In the genomic region with DNA sequence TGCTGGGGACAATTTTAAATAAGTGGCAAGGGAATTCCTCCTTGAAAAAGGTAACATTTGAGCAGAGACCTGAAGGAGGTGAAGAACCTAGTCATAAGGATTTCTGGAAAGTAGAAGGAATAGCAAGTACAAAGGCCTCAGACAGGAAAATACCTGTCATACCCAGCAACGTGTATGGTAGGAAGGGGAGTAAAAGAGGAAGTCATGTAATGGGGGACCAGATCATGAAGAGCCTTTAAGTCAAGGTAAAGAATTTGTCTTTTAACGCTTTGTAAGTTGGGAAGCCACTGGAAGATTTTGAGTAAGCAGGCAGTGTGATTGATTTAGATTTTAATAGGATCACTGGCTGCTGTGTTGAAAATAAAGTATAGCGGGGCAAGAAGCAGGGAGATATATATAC, we compare ENCODE assay signal across 25 cellular contexts.
"Had no signal": no experiment of that assay in that cellular context is flagged by ENCODE, and none has a peak within 500 bp of the region (broad histone marks: within the 10 kb centered on the region; RNA-seq: fewer than 3 reads in every experiment).

No MANE protein-coding gene starts in this region.

- H2AFZ ChIP-seq: neural progenitor cell had no signal

- H3K9me3 Mint-ChIP-seq: dendritic cell treated with granulocyte-macrophage colony-stimulating factor and Interleukin-4, amounts not matched to agents 40 ng/mL and 50 ng/mL, for 4 days; effector memory CD8-positive, alpha-beta T cell; natural killer cell; neural progenitor cell had no signal

- H3K4me3 Mint-ChIP-seq: dendritic cell treated with granulocyte-macrophage colony-stimulating factor and Interleukin-4, amounts not matched to agents 40 ng/mL and 50 ng/mL, for 4 days; effector memory CD8-positive, alpha-beta T cell; natural killer cell; neural progenitor cell had no signal

- H3K36me3 Mint-ChIP-seq: natural killer cell had no signal

- DNase-seq: effector memory CD8-positive, alpha-beta T cell; gastrocnemius medialis; heart right ventricle; hypothalamus; islet precursor cell; mammary epithelial cell; mucosa of descending colon; natural killer cell; nucleus accumbens; ovary; sigmoid colon; stimulated activated CD4-positive, alpha-beta T cell treated with anti-CD3 and anti-CD28 coated beads, Interleukin-2, amount 100 ng/mL, for 24 hours; stimulated activated CD4-positive, alpha-beta T cell treated with anti-CD3 and anti-CD28 coated beads, Interleukin-4, amount 100 ng/mL, for 4 hours; stimulated activated naive CD4-positive, alpha-beta T cell; stomach; substantia nigra; transverse colon had no signal

- H3K4me1 Mint-ChIP-seq: neural progenitor cell had no signal

- H3K4me2 ChIP-seq: neural progenitor cell had no signal

- H3K27me3 Mint-ChIP-seq: dendritic cell treated with granulocyte-macrophage colony-stimulating factor and Interleukin-4, amounts not matched to agents 40 ng/mL and 50 ng/mL, for 4 days; effector memory CD8-positive, alpha-beta T cell had no signal

- H3K27ac Mint-ChIP-seq: dendritic cell treated with granulocyte-macrophage colony-stimulating factor and Interleukin-4, amounts not matched to agents 40 ng/mL and 50 ng/mL, for 4 days; effector memory CD8-positive, alpha-beta T cell; neural progenitor cell had no signal

- H3K27me3 ChIP-seq: esophagus muscularis mucosa, gastrocnemius medialis, heart right ventricle, neural progenitor cell, ovary, right atrium auricular region, sigmoid colon, stomach, transverse colon had no signal

- H3K4me3 ChIP-seq: esophagus muscularis mucosa, gastrocnemius medialis, heart right ventricle, mucosa of descending colon, neural progenitor cell, ovary, right atrium auricular region, sigmoid colon, skin epidermis, stomach, thoracic aorta, transverse colon had no signal

- H3K9me3 ChIP-seq: esophagus muscularis mucosa, gastrocnemius medialis, heart right ventricle, mucosa of descending colon, ovary, right atrium auricular region, sigmoid colon, stomach, thoracic aorta, transverse colon had no signal

- ATAC-seq: effector memory CD8-positive, alpha-beta T cell; gastrocnemius medialis; heart right ventricle; left lobe of liver; mucosa of descending colon; natural killer cell had no signal

- H3K36me3 ChIP-seq: esophagus muscularis mucosa, gastrocnemius medialis, heart right ventricle, neural progenitor cell, ovary, right atrium auricular region, sigmoid colon, stomach, thoracic aorta, transverse colon had no signal

- H3K27ac ChIP-seq: epithelial cell of prostate, esophagus muscularis mucosa, gastrocnemius medialis, heart right ventricle, neural progenitor cell, ovary, right atrium auricular region, sigmoid colon, skin epidermis, stomach, thoracic aorta, transverse colon had no signal

- H3K9ac ChIP-seq: neural progenitor cell had no signal
